ENCODE assay signal across 15 cellular contexts in the genomic region with DNA sequence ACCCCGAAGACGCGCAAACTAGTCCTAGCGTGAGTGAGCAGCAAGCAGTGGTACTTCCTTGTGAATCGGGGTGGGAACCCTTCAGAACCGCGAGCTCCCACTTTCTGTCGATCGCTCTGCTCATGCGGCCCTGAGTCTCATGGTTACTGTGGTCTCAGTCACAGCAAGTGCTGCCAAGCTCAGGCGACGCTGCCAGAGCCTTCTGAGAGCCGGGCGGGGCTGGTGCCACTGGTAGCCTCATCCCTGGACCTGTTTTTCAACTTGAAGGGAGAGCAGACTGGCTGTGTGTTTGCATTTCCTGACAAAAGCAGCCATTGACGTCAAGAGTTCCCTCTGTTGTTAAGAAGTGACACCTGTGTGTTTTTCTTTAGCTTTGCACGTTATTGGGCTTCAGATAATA. TPM values are rescaled to one million over a fixed set of nuclear protein-coding genes. Genes with fewer than 3 reads are reported as not detected.
DNase-seq lines count a peak whose midpoint lies in the region; ATAC-seq and TF ChIP-seq lines count a peak whose summit lies in the region.
"Had no signal": no experiment of that assay in that cellular context is flagged by ENCODE, and none has a peak within 500 bp of the region (broad histone marks: within the 10 kb centered on the region; RNA-seq: fewer than 3 reads in every experiment).

No MANE protein-coding gene starts in this region.

- H3K4me1 ChIP-seq in left ventricle myocardium inferior (peaks cover 44% of the 10 kb centered on the region), A673 (ENCODE audit: insufficient read depth, low read length, poor library complexity, severe bottlenecking) (no peaks in the 10 kb centered on the region)
- H3K4me1 ChIP-seq: BE2C had no signal

- POLR2A ChIA-PET in A673 (lab: Charles Lee; ENCODE audit: low non-redundant PET): interaction anchor here (0.6 kb wide), 1 partner anchor 1854 kb away, joined by 6 read pairs; no protein-coding TSS in a partner anchor

- H3K27me3 ChIP-seq in left ventricle myocardium inferior (ENCODE audit: low read depth): no peaks in the 10 kb centered on the region
- no peaks in the 10 kb centered on the region for H3K27me3 ChIP-seq in A673 (replicated peaks; ENCODE audit: insufficient read depth, low read depth, low read length, poor library complexity)
- H3K27me3 ChIP-seq: BE2C, esophagus squamous epithelium, SJCRH30 had no signal

- H3K27ac Mint-ChIP-seq in activated CD8-positive, alpha-beta memory T cell treated with anti-CD3 and anti-CD28 coated beads, Interleukin-2, amount 10 ng/mL, durations not matched to agents 7 days and 5 days: no peak overlapping the region
- H3K27ac Mint-ChIP-seq: natural killer cell had no signal

- CTCF ChIA-PET in activated CD8-positive, alpha-beta memory T cell treated with anti-CD3 and anti-CD28 coated beads, Interleukin-2, amount 10 ng/mL, durations not matched to agents 7 days and 5 days (lab: Charles Lee): interaction anchor here (0.6 to 1.5 kb wide), 4 partner anchors 9 to 464 kb away, joined by 3 to 5 read pairs (median 4); no protein-coding TSS in a partner anchor
- CTCF ChIA-PET in A673 (lab: Charles Lee): no interaction called here

- H3K9me3 Mint-ChIP-seq in activated CD8-positive, alpha-beta memory T cell treated with anti-CD3 and anti-CD28 coated beads, Interleukin-2, amount 10 ng/mL, durations not matched to agents 7 days and 5 days (ENCODE audit: low read depth): no peaks in the 10 kb centered on the region
- H3K9me3 Mint-ChIP-seq: natural killer cell had no signal

- H3K36me3 ChIP-seq in left ventricle myocardium inferior: peaks cover 15% of the 10 kb centered on the region
- H3K36me3 ChIP-seq in A673 (ENCODE audit: insufficient read depth, low read length, poor library complexity, severe bottlenecking): no peaks in the 10 kb centered on the region
- H3K36me3 ChIP-seq: BE2C had no signal

- peak overlapping the region; percentile 26 for H3K4me3 ChIP-seq in left ventricle myocardium inferior
- H3K4me3 ChIP-seq in A673 (ENCODE audit: low read depth, low read length, poor library complexity, severe bottlenecking): no peak overlapping the region
- H3K4me3 ChIP-seq: esophagus squamous epithelium, SJCRH30 had no signal

- no peaks in the 10 kb centered on the region for H3K4me1 Mint-ChIP-seq in activated CD8-positive, alpha-beta memory T cell treated with anti-CD3 and anti-CD28 coated beads, Interleukin-2, amount 10 ng/mL, durations not matched to agents 7 days and 5 days
- H3K4me1 Mint-ChIP-seq: natural killer cell had no signal

- peaks cover 2% of the 10 kb centered on the region for H3K36me3 Mint-ChIP-seq in activated CD8-positive, alpha-beta memory T cell treated with anti-CD3 and anti-CD28 coated beads, Interleukin-2, amount 10 ng/mL, durations not matched to agents 7 days and 5 days
- H3K36me3 Mint-ChIP-seq: natural killer cell had no signal

- peak; percentile 28 for DNase-seq in DMS79 treated with DMSO at 0.1 percent for 48 hours (lab: John Stamatoyannopoulos, UW)
- DNase-seq in left ventricle myocardium inferior: peak; percentile 70
- DNase-seq in posterior cingulate gyrus: peak; percentile 50 to 95 (median 76)
- no peak for DNase-seq in activated CD8-positive, alpha-beta memory T cell treated with anti-CD3 and anti-CD28 coated beads, Interleukin-2, amount 10 ng/mL, durations not matched to agents 7 days and 5 days
- DNase-seq in A673 (ENCODE audit: low spot score): no peak
- DNase-seq: activated CD4-positive, alpha-beta T cell treated with anti-CD3 and anti-CD28 coated beads for 1 hour; BE2C; esophagus squamous epithelium; GF-D8; natural killer cell; SJCRH30 had no signal

- no peak for TF ChIP-seq CTCF in left ventricle myocardium inferior (IDR thresholded peaks at IDR 0.05; ENCODE audit: borderline replicate concordance)
- TF ChIP-seq CTCF in A673 (conservative IDR thresholded peaks at IDR 0.05; ENCODE audit: low read depth, low read length): no peak

- H3K27ac ChIP-seq in angular gyrus (ENCODE audit: low read depth, low read length) (peak overlapping the region; percentile 10), left ventricle myocardium inferior (replicated peaks) (peak overlapping the region; percentile 72), A673 (ENCODE audit: low read depth, low read length, poor library complexity, severe bottlenecking) (no peak overlapping the region)
- H3K27ac ChIP-seq: SJCRH30 had no signal

- ATAC-seq in activated CD8-positive, alpha-beta memory T cell treated with anti-CD3 and anti-CD28 coated beads, Interleukin-2, amount 10 ng/mL, durations not matched to agents 7 days and 5 days: no peak
- ATAC-seq in HG03378 (IDR thresholded peaks at IDR 0.05; ENCODE audit: unreplicated experiment) (no peak), HG02623 (IDR thresholded peaks at IDR 0.05; ENCODE audit: unreplicated experiment) (no peak)
- ATAC-seq: natural killer cell had no signal

- no peaks in the 10 kb centered on the region for H3K27me3 Mint-ChIP-seq in activated CD8-positive, alpha-beta memory T cell treated with anti-CD3 and anti-CD28 coated beads, Interleukin-2, amount 10 ng/mL, durations not matched to agents 7 days and 5 days

- H3K4me3 Mint-ChIP-seq in activated CD8-positive, alpha-beta memory T cell treated with anti-CD3 and anti-CD28 coated beads, Interleukin-2, amount 10 ng/mL, durations not matched to agents 7 days and 5 days: no peak overlapping the region
- H3K4me3 Mint-ChIP-seq: natural killer cell had no signal

- intact Hi-C loops in left ventricle myocardium inferior (cut with micrococcal nuclease) (no loop called here), posterior cingulate gyrus (cut with DNase I) (no loop called here), A673 (cut with micrococcal nuclease; ENCODE audit: unreplicated experiment) (no loop called here)

- BruUV-seq in A673 (replicated peaks; lab: Mats Ljungman, UMichigan): no TSS peak

- H3K9me3 ChIP-seq in left ventricle myocardium inferior (replicated peaks): no peaks in the 10 kb centered on the region
- H3K9me3 ChIP-seq in A673 (ENCODE audit: low read depth, low read length, poor library complexity, severe bottlenecking): no peaks in the 10 kb centered on the region
- H3K9me3 ChIP-seq: BE2C, esophagus squamous epithelium, SJCRH30 had no signal

RNA-seq across cellular contexts. Expression of gene BHLHA15, which starts 32.9 kb away (rescaled TPM):
- not detected for total RNA-seq in left ventricle myocardium inferior
- total RNA-seq in activated CD8-positive, alpha-beta memory T cell treated with anti-CD3 and anti-CD28 coated beads, Interleukin-2, amount 10 ng/mL, durations not matched to agents 7 days and 5 days: under 1 TPM in 1 of 2 experiments, not detected in 1; 0.33 TPM
- total RNA-seq in A673 (2021): 0.64 and 1.3 TPM in 2 replicates
- total RNA-seq: M059J, SJCRH30 had no signal

Comparison
In these comparisons a context has a peak if more than half of its experiments do, and no peak if none do; other contexts are left out.
1. DNase-seq: peak in DMS79 treated with DMSO at 0.1 percent for 48 hours (single experiment), left ventricle myocardium inferior (single experiment) and posterior cingulate gyrus (10 of 10); none in activated CD8-positive, alpha-beta memory T cell treated with anti-CD3 and anti-CD28 coated beads, Interleukin-2, amount 10 ng/mL, durations not matched to agents 7 days and 5 days (single experiment) and A673 (single experiment).